Comparison of ENCODE assay signal across 9 cellular contexts in genomic region chr5:103842936-103843335, GRCh38.
"Had no signal": no experiment of that assay in that cellular context is flagged by ENCODE, and none has a peak within 500 bp of the region (broad histone marks: within the 10 kb centered on the region; RNA-seq: fewer than 3 reads in every experiment).

No MANE protein-coding gene starts in this region.

- H3K36me3 ChIP-seq: HAP-1 had no signal

- H3K27ac ChIP-seq: GM23248 had no signal

- H3K4me1 ChIP-seq: HAP-1 had no signal

- ATAC-seq: GM23338, HCT116 had no signal

- H3K9ac ChIP-seq: GM23248 had no signal

- H3K4me2 ChIP-seq: GM23338 had no signal

- DNase-seq: GM23248, GOT3, H7, H9, HCEC 1CT, HFFc6 had no signal

- H3K4me3 ChIP-seq: GM23248, GM23338, HAP-1 had no signal

- H3K9me3 ChIP-seq: HAP-1 had no signal

- H2AFZ ChIP-seq: GM23248, GM23338 had no signal
